8 cellular contexts compared by ENCODE assay signal in genomic region chr6:4135665-4136353, GRCh38. TPM values are rescaled to one million over a fixed set of nuclear protein-coding genes. Genes with fewer than 3 reads are reported as not detected.
DNase-seq lines count a peak whose midpoint lies in the region; ATAC-seq, FAIRE-seq and TF ChIP-seq lines count a peak whose summit lies in the region.

No MANE protein-coding gene starts in this region.

- H3K4me3 Mint-ChIP-seq in T-cell = peak overlapping the region; percentile 80 to 91 (median 86)

- ATAC-seq in HG02798 (IDR thresholded peaks at IDR 0.05; ENCODE audit: poor library complexity, unreplicated experiment) = peak; percentile 78
- peak; percentile 87 to 92 (median 90) for ATAC-seq in T-cell (replicated peaks in 1 of 4)
- peak; percentile 95 to 99 (median 96) for ATAC-seq in heart right ventricle

- H3K4me1 ChIP-seq in heart right ventricle (peaks cover 8 to 27% (median 19%) of the 10 kb centered on the region in 9 donors), transverse colon (peaks cover 0 to 36% (median 20%) of the 10 kb centered on the region in 4 donors)

- H3K27me3 ChIP-seq in heart right ventricle = no peaks in the 10 kb centered on the region
- no peaks in the 10 kb centered on the region for H3K27me3 ChIP-seq in transverse colon

- DNase-seq in GM12892 (ENCODE audit: insufficient read length) = peak; percentile 84
- peak; percentile 99 for DNase-seq in NCI-H1436 (lab: John Stamatoyannopoulos, UW)
- peak; percentile 78 to 97 (median 91) for DNase-seq in T-cell
- peak; percentile 93 for DNase-seq in amniotic epithelial cell (ENCODE audit: low read depth)
- DNase-seq in heart right ventricle = peak; percentile 98 to 99
- DNase-seq in posterior cingulate gyrus = peak; percentile 95 to 100 (median 97)
- DNase-seq in transverse colon = peak; percentile 98

- H3K4me3 ChIP-seq in heart right ventricle (peak overlapping the region; percentile 33 to 96 (median 75)), transverse colon (peak overlapping the region; percentile 71 to 92 (median 78))

- no peaks in the 10 kb centered on the region for H3K27me3 Mint-ChIP-seq in T-cell

- CTCF ChIA-PET in T-cell (lab: Charles Lee) = interaction anchor here in 1 of 2 donors (0.5 to 3.0 kb wide), 15 partner anchors 9 to 1545 kb away, joined by 3 to 21 read pairs (median 4); a partner anchor contains a TSS

- peak; percentile 90 for FAIRE-seq in GM12892 (lab: Jason Lieb, UNC)

- peak overlapping the region; percentile 82 to 89 for H3K27ac Mint-ChIP-seq in T-cell

- POLR2A ChIA-PET in T-cell (lab: Charles Lee) = interaction anchor here (0.6 to 2.5 kb wide), 11 partner anchors 19 to 1006 kb away, joined by 3 to 21 read pairs (median 6); a partner anchor contains a TSS

- H3K9me3 Mint-ChIP-seq in T-cell = peaks cover 0 to 13% (median 5%) of the 10 kb centered on the region in 3 donors

- TF ChIP-seq CTCF in heart right ventricle (IDR thresholded peaks at IDR 0.05) (peak in 2 of 9 donors; percentile 10 to 13), transverse colon (IDR thresholded peaks at IDR 0.05) (no peak)

- H3K4me1 Mint-ChIP-seq in T-cell = peaks cover 38 to 48% (median 44%) of the 10 kb centered on the region in 3 donors

- H3K36me3 ChIP-seq in heart right ventricle (peaks cover 0 to 30% (median 8%) of the 10 kb centered on the region in 9 donors), transverse colon (peaks cover 0 to 13% (median 3%) of the 10 kb centered on the region in 4 donors)

- no peak for TF ChIP-seq EP300 in transverse colon (IDR thresholded peaks at IDR 0.05; ENCODE audit: low read depth)

- intact Hi-C loops in heart right ventricle (cut with DNase I) = loop anchor here in 3 of 10 donors (1.0 to 10.0 kb wide), 3 partner anchors 20 to 391 kb away; no protein-coding TSS in a partner anchor
- intact Hi-C loops in posterior cingulate gyrus (cut with DNase I) = loop anchor here (1.0 kb wide), 1 partner anchor 118 kb away; no protein-coding TSS in a partner anchor
- intact Hi-C loops in transverse colon (cut with DNase I; ENCODE audit: low total_unique reads) = no loop called here

- H3K9me3 ChIP-seq in heart right ventricle (no peaks in the 10 kb centered on the region), transverse colon (no peaks in the 10 kb centered on the region)

- 0 out of 2 replicates have a peak, but pooled peaks have one; percentile 33 for TF ChIP-seq POLR2A in GM12892 (IDR thresholded peaks at IDR 0.05; ENCODE audit: low read depth, low read length)
- peak; percentile 55 for TF ChIP-seq POLR2A in transverse colon (IDR thresholded peaks at IDR 0.05)

- in situ Hi-C loops in transverse colon (cut with MboI; ENCODE audit: low pct_ligation_motif_present in 1 of 4, low pct_unique_long_range_greater_than_20kb in 1 of 4, low sequenced_read_pairs in 3 of 4) = loop anchor here in 1 of 4 donors (25.0 kb wide), 1 partner anchor 399 kb away; no protein-coding TSS in a partner anchor

- H3K27ac ChIP-seq in heart right ventricle (peak overlapping the region; percentile 75 to 96 (median 92)), transverse colon (peak overlapping the region; percentile 93 to 97 (median 96))

- 1% methylated on average over 38 to 63 of the region's 64 CpGs for WGBS in heart right ventricle, 2 donors
- 5% methylated on average over 2 of the region's 64 CpGs; no CpG with 5 or more reads in 1 of the 2 donors for WGBS in transverse colon (ENCODE audit: low coverage in 1 of 2), 2 donors

- H3K36me3 Mint-ChIP-seq in T-cell = peaks cover 19% of the 10 kb centered on the region

RNA-seq across cellular contexts. Expression of gene ECI2, which starts 0.4 kb away (rescaled TPM):
- 37.6 TPM for polyA plus RNA-seq in GM12892 (2012; ENCODE audit: missing spikeins)
- 10 to 100 TPM; 20.4 to 47.7 (median 36.5) TPM for total RNA-seq in T-cell
- total RNA-seq in heart right ventricle = 100 to 1,000 TPM; 134 to 194 (median 163) TPM
- polyA plus RNA-seq in heart right ventricle = 100 to 1,000 TPM in 1 of 2 donors, 10 to 100 TPM in 1; 54.9 to 122 TPM
- 100 to 1,000 TPM in 1 of 4 donors, 10 to 100 TPM in 3; 17.7 to 137 (median 69.9) TPM for total RNA-seq in transverse colon

RNA-seq across cellular contexts. Expression of gene FAM217A, which starts 56.9 kb away (rescaled TPM):
- not detected for polyA plus RNA-seq in GM12892 (2012; ENCODE audit: missing spikeins)
- total RNA-seq in T-cell = not detected
- total RNA-seq in heart right ventricle = not detected
- polyA plus RNA-seq in heart right ventricle = not detected
- not detected for total RNA-seq in transverse colon

Comparison
In these comparisons a context has a peak if more than half of its experiments do, and no peak if none do; other contexts are left out.
1. Peak in every context shown above with its lines: DNase-seq, ATAC-seq, H3K4me3 ChIP-seq and H3K27ac ChIP-seq.